In genomic region chr1:116374340-116375164, GRCh38 we compare ENCODE assay signal across 8 cellular contexts. TPM values are rescaled to one million over a fixed set of nuclear protein-coding genes. Genes with fewer than 3 reads are reported as not detected.
DNase-seq lines count a peak whose midpoint lies in the region; ATAC-seq, FAIRE-seq and TF ChIP-seq lines count a peak whose summit lies in the region.

No MANE protein-coding gene starts in this region.

- intact Hi-C loops in dorsolateral prefrontal cortex (cut with DNase I), result loop anchor here (5.0 to 10.0 kb wide), 7 partner anchors 43 to 222 kb away; no protein-coding TSS in a partner anchor

- peak overlapping the region; percentile 96 for H3K4me3 Mint-ChIP-seq in GM23338

- peaks cover 48% of the 10 kb centered on the region for H4K20me1 ChIP-seq in GM23338 (replicated peaks; ENCODE audit: insufficient read depth)

- peaks cover 57% of the 10 kb centered on the region for H3K4me1 Mint-ChIP-seq in GM23338

- TF ChIP-seq CTCF in GM23338 (conservative IDR thresholded peaks at IDR 0.05; ENCODE audit: low read depth in 2 of 2) (no peak), dorsolateral prefrontal cortex (IDR thresholded peaks at IDR 0.05 in 54 of 56, conservative IDR thresholded peaks at IDR 0.05 in 2 of 56; ENCODE audit: low read depth in 1 of 56, partially characterized antibody in 56 of 56) (no peak), omental fat pad (IDR thresholded peaks at IDR 0.05) (no peak)

- H3K27me3 ChIP-seq in GM23338 (ENCODE audit: insufficient read depth), result peaks cover 19% of the 10 kb centered on the region
- H3K27me3 ChIP-seq in SJCRH30, result no peaks in the 10 kb centered on the region
- H3K27me3 ChIP-seq in dorsolateral prefrontal cortex, result no peaks in the 10 kb centered on the region
- no peaks in the 10 kb centered on the region for H3K27me3 ChIP-seq in mononuclear cell (ENCODE audit: insufficient read depth, low read length)

- no peak overlapping the region for H2AFZ ChIP-seq in GM23338

- H3K36me3 Mint-ChIP-seq in GM23338 (ENCODE audit: low read depth), result no peaks in the 10 kb centered on the region; the same call in 2 of the 3 replicates

- no peaks in the 10 kb centered on the region for H3K9me2 ChIP-seq in GM23338 (ENCODE audit: insufficient read depth)

- no peaks in the 10 kb centered on the region for H3F3A ChIP-seq in GM23338 (replicated peaks; ENCODE audit: low read depth)

- H3K27me3 Mint-ChIP-seq in GM23338 (ENCODE audit: insufficient read depth, low read depth, poor library complexity), result peaks cover 14% of the 10 kb centered on the region

- ATAC-seq in GM23338, result peak; percentile 1; the same call in 1 of the 3 replicates
- no peak for ATAC-seq in GM21526 (IDR thresholded peaks at IDR 0.05; ENCODE audit: low FRiP score, unreplicated experiment)
- no peak for ATAC-seq in omental fat pad (ENCODE audit: low FRiP score)

- no peaks in the 10 kb centered on the region for H3K36me3 ChIP-seq in GM23338 (ENCODE audit: insufficient read depth)
- no peaks in the 10 kb centered on the region for H3K36me3 ChIP-seq in SJCRH30

- no peaks in the 10 kb centered on the region for H3K9me3 Mint-ChIP-seq in GM23338

- peak overlapping the region; percentile 90 for H3K27ac Mint-ChIP-seq in GM23338

- no peaks in the 10 kb centered on the region for H3K9me3 ChIP-seq in SJCRH30 (replicated peaks)
- H3K9me3 ChIP-seq in mononuclear cell (ENCODE audit: low read depth, low read length), result no peaks in the 10 kb centered on the region

- H3K79me2 ChIP-seq in GM23338 (replicated peaks; ENCODE audit: insufficient read depth), result peaks cover 58% of the 10 kb centered on the region

- no peak for FAIRE-seq in RCC 7860 (lab: Jason Lieb, UNC)

- peak overlapping the region; percentile 86; the same call in 1 of the 2 replicates for H3K27ac ChIP-seq in GM23338 (ENCODE audit: low read depth)
- H3K27ac ChIP-seq in SJCRH30, result peak overlapping the region; percentile 38; the same call in 1 of the 2 replicates
- H3K27ac ChIP-seq in dorsolateral prefrontal cortex, result peak overlapping the region; percentile 77 to 99 (median 95)

- DNase-seq in GM23338 (ENCODE audit: low spot score) (peak; percentile 46), SJCRH30 (peak; percentile 22 to 43), dorsolateral prefrontal cortex (no peak), RCC 7860 (ENCODE audit: low spot score) (no peak), AG20443 (ENCODE audit: low spot score) (no peak), omental fat pad (ENCODE audit: low spot score) (no peak)

- H3K4me3 ChIP-seq in GM23338, result peak overlapping the region; percentile 92
- H3K4me3 ChIP-seq in SJCRH30, result peak overlapping the region; percentile 86
- H3K4me3 ChIP-seq in dorsolateral prefrontal cortex, result peak overlapping the region; percentile 53 to 97 (median 88)
- peak overlapping the region; percentile 53 for H3K4me3 ChIP-seq in mononuclear cell (ENCODE audit: low read length)

- peak overlapping the region; percentile 98 for H3K4me2 ChIP-seq in GM23338

- H3K4me1 ChIP-seq in GM23338 (ENCODE audit: insufficient read depth) (peaks cover 57% of the 10 kb centered on the region), SJCRH30 (peaks cover 16% of the 10 kb centered on the region; the same call in 1 of the 2 replicates), mononuclear cell (ENCODE audit: insufficient read depth, low read length) (peaks cover 64% of the 10 kb centered on the region)

TF ChIP-seq in GM23338, 12 proteins besides CTCF, POLR2A, EP300 and RAD21 (continues in another document):
- TF ChIP-seq NANOG (IDR thresholded peaks at IDR 0.05; ENCODE audit: borderline replicate concordance), result no peak
- TF ChIP-seq STAT1 (IDR thresholded peaks at IDR 0.05; ENCODE audit: unreplicated experiment), result no peak
- TF ChIP-seq POLR2AphosphoS5 (IDR thresholded peaks at IDR 0.05; ENCODE audit: low read depth), result no peak
- TF ChIP-seq REST (IDR thresholded peaks at IDR 0.05; ENCODE audit: unreplicated experiment), result no peak
- no peak for TF ChIP-seq ZNF331 (CRISPR knock-in tag; IDR thresholded peaks at IDR 0.05; ENCODE audit: low read depth)
- no peak for TF ChIP-seq CREB1 (CRISPR knock-in tag; IDR thresholded peaks at IDR 0.05; ENCODE audit: low read depth)
- no peak for TF ChIP-seq JUNB (IDR thresholded peaks at IDR 0.05; ENCODE audit: unreplicated experiment)
- TF ChIP-seq EZH2 (IDR thresholded peaks at IDR 0.05; ENCODE audit: low read depth, unreplicated experiment), result no peak

RNA-seq across cellular contexts. Expression of gene ATP1A1, which starts 1.5 kb away (rescaled TPM):
- 174 and 202 TPM in 2 replicates for total RNA-seq in GM23338 (2014; rRNA removed; shearing (Covaris generic))
- 114 and 117 TPM in 2 replicates for polyA plus RNA-seq in GM23338 (2016; fragmentation: Nextera tagmentation; extraction: Ambion mirVana)
- 110 and 112 TPM in 2 replicates for total RNA-seq in SJCRH30 (2014; rRNA removed; shearing (Covaris generic))
- total RNA-seq in dorsolateral prefrontal cortex, result 100 to 1,000 TPM; 225 to 944 (median 658) TPM
- total RNA-seq in mononuclear cell, result 173 TPM
- 100 to 1,000 TPM; 188 to 490 (median 254) TPM for total RNA-seq in omental fat pad

Comparison
In these comparisons a context has a peak if more than half of its experiments do, and no peak if none do; other contexts are left out.
1. DNase-seq: peak in GM23338 (single experiment) and SJCRH30 (2 of 2); none in dorsolateral prefrontal cortex (0 of 10), RCC 7860 (single experiment), AG20443 (single experiment) and omental fat pad (single experiment).
2. H3K27ac ChIP-seq: peak in every context shown above with its lines; median percentile 95 in dorsolateral prefrontal cortex; 86 in GM23338; 38 in SJCRH30.
3. Peak in every context shown above with its lines, with median percentiles within 50 percentile points of each other: H3K4me3 ChIP-seq.